Comparison of ENCODE assay signal across 13 cellular contexts in genomic region chr2:22486343-22486742, GRCh38.
DNase-seq lines count a peak whose midpoint lies in the region; TF ChIP-seq lines count a peak whose summit lies in the region.
"Had no signal": no experiment of that assay in that cellular context is flagged by ENCODE, and none has a peak within 500 bp of the region (broad histone marks: within the 10 kb centered on the region; RNA-seq: fewer than 3 reads in every experiment).

No MANE protein-coding gene starts in this region.

- no peak overlapping the region for H3K27ac ChIP-seq in SJCRH30
- no peak overlapping the region for H3K27ac ChIP-seq in endodermal cell (ENCODE audit: low read depth, low read length)
- no peak overlapping the region for H3K27ac ChIP-seq in mesendoderm (ENCODE audit: low read depth, low read length)
- H3K27ac ChIP-seq: A549 had no signal

- no peak overlapping the region for H3K23ac ChIP-seq in mesendoderm (ENCODE audit: low read length)

- no peaks in the 10 kb centered on the region for H3K79me1 ChIP-seq in mesendoderm (ENCODE audit: low read length)

- CTCF ChIA-PET in activated CD4-positive, alpha-beta memory T cell treated with anti-CD3 and anti-CD28 coated beads, Interleukin-2, amount 10 ng/mL, durations not matched to agents 7 days and 5 days (lab: Charles Lee) = no interaction called here

- H3K4me1 ChIP-seq in SJCRH30 (no peaks in the 10 kb centered on the region), endodermal cell (ENCODE audit: control insufficient read depth, insufficient read depth, low read length) (peaks cover 14% of the 10 kb centered on the region), mesendoderm (ENCODE audit: control insufficient read depth, low read depth, low read length) (peaks cover 2% of the 10 kb centered on the region)
- H3K4me1 ChIP-seq: A549 had no signal

- H3K18ac ChIP-seq in mesendoderm (ENCODE audit: low read length) = no peak overlapping the region

- DNase-seq in SJCRH30 (peak; percentile 9 to 37), endodermal cell (peak; percentile 51), mesendoderm (peak; percentile 46), NCI-H1092 treated with DMSO at 0.1 percent for 48 hours (lab: John Stamatoyannopoulos, UW) (no peak), nephron progenitor cell (no peak)
- no peak for DNase-seq in activated CD4-positive, alpha-beta memory T cell treated with anti-CD3 and anti-CD28 coated beads, Interleukin-2, amount 10 ng/mL, durations not matched to agents 7 days and 5 days
- DNase-seq: CD8-positive, alpha-beta T cell; COR-L47; DND-41; HCEC 1CT; HFFc6 had no signal

- H3K4me1 Mint-ChIP-seq in endodermal cell = peaks cover 14% of the 10 kb centered on the region
- no peaks in the 10 kb centered on the region for H3K4me1 Mint-ChIP-seq in activated CD4-positive, alpha-beta memory T cell treated with anti-CD3 and anti-CD28 coated beads, Interleukin-2, amount 10 ng/mL, durations not matched to agents 7 days and 5 days
- no peaks in the 10 kb centered on the region for H3K4me1 Mint-ChIP-seq in nephron progenitor cell
- H3K4me1 Mint-ChIP-seq: CD14-positive monocyte had no signal

- H3K9ac ChIP-seq in endodermal cell (ENCODE audit: extremely low read depth, low read length, poor library complexity, severe bottlenecking) = no peak overlapping the region
- H3K9ac ChIP-seq in mesendoderm (ENCODE audit: low read length) = no peak overlapping the region

- H3K9me3 Mint-ChIP-seq in endodermal cell (peaks cover 18% of the 10 kb centered on the region), nephron progenitor cell (peaks cover 6% of the 10 kb centered on the region)
- H3K9me3 Mint-ChIP-seq in activated CD4-positive, alpha-beta memory T cell treated with anti-CD3 and anti-CD28 coated beads, Interleukin-2, amount 10 ng/mL, durations not matched to agents 7 days and 5 days = peaks cover under 1% of the 10 kb centered on the region

- H3K56ac ChIP-seq in mesendoderm (ENCODE audit: low read length) = no peak overlapping the region

- no peak overlapping the region for H2BK5ac ChIP-seq in mesendoderm (ENCODE audit: low read length)

- H3K4me3 ChIP-seq in SJCRH30 (no peak overlapping the region), endodermal cell (ENCODE audit: low read length) (no peak overlapping the region), mesendoderm (ENCODE audit: low read length) (no peak overlapping the region)
- H3K4me3 ChIP-seq: A549 had no signal

- H3K79me2 ChIP-seq in mesendoderm (ENCODE audit: control insufficient read depth, insufficient read depth, low read length) = no peaks in the 10 kb centered on the region

- H3K36me3 Mint-ChIP-seq in endodermal cell (ENCODE audit: low read depth) (peaks cover 12% of the 10 kb centered on the region), nephron progenitor cell (ENCODE audit: low read depth) (no peaks in the 10 kb centered on the region)
- H3K36me3 Mint-ChIP-seq in activated CD4-positive, alpha-beta memory T cell treated with anti-CD3 and anti-CD28 coated beads, Interleukin-2, amount 10 ng/mL, durations not matched to agents 7 days and 5 days (ENCODE audit: low read depth) = no peaks in the 10 kb centered on the region
- H3K36me3 Mint-ChIP-seq: CD14-positive monocyte; CD8-positive, alpha-beta T cell had no signal

- H2AK5ac ChIP-seq in mesendoderm (ENCODE audit: low read length) = no peak overlapping the region

- no peak overlapping the region for H3K4me3 Mint-ChIP-seq in endodermal cell
- H3K4me3 Mint-ChIP-seq in activated CD4-positive, alpha-beta memory T cell treated with anti-CD3 and anti-CD28 coated beads, Interleukin-2, amount 10 ng/mL, durations not matched to agents 7 days and 5 days = no peak overlapping the region
- no peak overlapping the region for H3K4me3 Mint-ChIP-seq in nephron progenitor cell
- H3K4me3 Mint-ChIP-seq: CD14-positive monocyte; CD8-positive, alpha-beta T cell; HFFc6 had no signal

- no peak overlapping the region for H3K4me2 ChIP-seq in mesendoderm (ENCODE audit: low read length)
- H3K4me2 ChIP-seq: A549 had no signal

- no peak overlapping the region for H2BK120ac ChIP-seq in mesendoderm (ENCODE audit: low read depth, low read length)

- POLR2A ChIA-PET in activated CD4-positive, alpha-beta memory T cell treated with anti-CD3 and anti-CD28 coated beads, Interleukin-2, amount 10 ng/mL, durations not matched to agents 7 days and 5 days (lab: Charles Lee) = no interaction called here

- H2BK15ac ChIP-seq in mesendoderm (replicated peaks; ENCODE audit: low read depth) = no peak overlapping the region

- no peak overlapping the region for H3K4ac ChIP-seq in mesendoderm (ENCODE audit: low read depth, low read length)

- H4K8ac ChIP-seq in mesendoderm (ENCODE audit: low read depth, low read length) = no peak overlapping the region

- H3K27me3 ChIP-seq in SJCRH30 = no peaks in the 10 kb centered on the region; the same call in 1 of the 2 replicates
- H3K27me3 ChIP-seq in endodermal cell (ENCODE audit: control insufficient read depth, insufficient read depth, low read length, poor library complexity, severe bottlenecking) = no peaks in the 10 kb centered on the region
- H3K27me3 ChIP-seq in mesendoderm (ENCODE audit: insufficient read depth, low read length, poor library complexity) = no peaks in the 10 kb centered on the region

- WGBS in endodermal cell (ENCODE audit: insufficient coverage in 1 of 2, insufficient read length in 1 of 2), 2 experiments = 82 to 93% methylated on average over 3 to 4 of the region's 4 CpGs
- WGBS in mesendoderm (ENCODE audit: extremely low coverage, insufficient coverage, low lambda C conversion rate) = no CpG with 5 or more reads among the region's 4 CpGs

- H4K5ac ChIP-seq in mesendoderm (ENCODE audit: low read length) = no peak overlapping the region

- H3K27ac Mint-ChIP-seq in endodermal cell (no peak overlapping the region), nephron progenitor cell (no peak overlapping the region)
- H3K27ac Mint-ChIP-seq in activated CD4-positive, alpha-beta memory T cell treated with anti-CD3 and anti-CD28 coated beads, Interleukin-2, amount 10 ng/mL, durations not matched to agents 7 days and 5 days = no peak overlapping the region
- H3K27ac Mint-ChIP-seq: CD14-positive monocyte; CD8-positive, alpha-beta T cell; HFFc6 had no signal

- TF ChIP-seq CTCF in endodermal cell (conservative IDR thresholded peaks at IDR 0.05) = no peak
- TF ChIP-seq CTCF in nephron progenitor cell (IDR thresholded peaks at IDR 0.05) = no peak

- H3K9me3 ChIP-seq in SJCRH30 (replicated peaks) (no peaks in the 10 kb centered on the region), endodermal cell (ENCODE audit: control insufficient read depth, low read length) (peaks cover 15% of the 10 kb centered on the region)
- H3K9me3 ChIP-seq: A549 had no signal

- H3K36me3 ChIP-seq in SJCRH30 (no peaks in the 10 kb centered on the region), endodermal cell (ENCODE audit: control insufficient read depth, insufficient read depth, low read length) (no peaks in the 10 kb centered on the region), mesendoderm (ENCODE audit: control insufficient read depth, insufficient read depth, low read length) (no peaks in the 10 kb centered on the region)

- H3K27me3 Mint-ChIP-seq in endodermal cell (ENCODE audit: insufficient read depth) (no peaks in the 10 kb centered on the region), nephron progenitor cell (ENCODE audit: low read depth, poor library complexity) (peaks cover 6% of the 10 kb centered on the region)
- no peaks in the 10 kb centered on the region for H3K27me3 Mint-ChIP-seq in activated CD4-positive, alpha-beta memory T cell treated with anti-CD3 and anti-CD28 coated beads, Interleukin-2, amount 10 ng/mL, durations not matched to agents 7 days and 5 days

Comparison
In these comparisons a context has a peak if more than half of its experiments do, and no peak if none do; other contexts are left out.
1. DNase-seq: peak in SJCRH30 (2 of 2), endodermal cell (single experiment) and mesendoderm (single experiment); none in NCI-H1092 treated with DMSO at 0.1 percent for 48 hours (single experiment), activated CD4-positive, alpha-beta memory T cell treated with anti-CD3 and anti-CD28 coated beads, Interleukin-2, amount 10 ng/mL, durations not matched to agents 7 days and 5 days (single experiment) and nephron progenitor cell (single experiment).